Comparison of ENCODE assay signal across 26 cellular contexts in genomic region chr17:48093341-48094045, GRCh38. TPM values are rescaled to one million over a fixed set of nuclear protein-coding genes. Genes with fewer than 3 reads are reported as not detected.
A peak's percentile ranks its signal among the peaks of the same experiment; 100 is the strongest.
DNase-seq lines count a peak whose midpoint lies in the region; ATAC-seq and TF ChIP-seq lines count a peak whose summit lies in the region.
"Had no signal": no experiment of that assay in that cellular context is flagged by ENCODE, and none has a peak within 500 bp of the region (broad histone marks: within the 10 kb centered on the region; RNA-seq: fewer than 3 reads in every experiment).

No MANE protein-coding gene starts in this region.

- H3K9me2 ChIP-seq in GM23338 (ENCODE audit: insufficient read depth), result no peaks in the 10 kb centered on the region

- peaks cover 98% of the 10 kb centered on the region for H3K79me2 ChIP-seq in GM23338 (replicated peaks; ENCODE audit: insufficient read depth)

- intact Hi-C loops in esophagus muscularis mucosa (cut with DNase I), result no loop called here
- intact Hi-C loops in lower lobe of right lung (cut with DNase I), result no loop called here

- peaks cover 2% of the 10 kb centered on the region for H3K27me3 Mint-ChIP-seq in GM23338 (ENCODE audit: insufficient read depth, low read depth, poor library complexity)
- H3K27me3 Mint-ChIP-seq in progenitor cell of endocrine pancreas, result no peaks in the 10 kb centered on the region
- H3K27me3 Mint-ChIP-seq: activated CD4-positive, alpha-beta T cell treated with anti-CD3 and anti-CD28 coated beads for 36 hours; activated naive CD8-positive, alpha-beta T cell treated with anti-CD3 and anti-CD28 coated beads for 36 hours; B cell; stimulated activated naive CD8-positive, alpha-beta T cell treated with anti-CD3 and anti-CD28 coated beads, Interleukin-15, amount 100 ng/mL, for 72 hours had no signal

- H3K27me3 ChIP-seq in GM23338 (ENCODE audit: insufficient read depth) (no peaks in the 10 kb centered on the region), esophagus muscularis mucosa (no peaks in the 10 kb centered on the region), lower lobe of right lung (ENCODE audit: low read depth) (no peaks in the 10 kb centered on the region)
- H3K27me3 ChIP-seq: ascending aorta, tibial artery had no signal

- H3K4me1 Mint-ChIP-seq in GM23338, result no peaks in the 10 kb centered on the region; the same call in 1 of the 3 replicates
- peaks cover 5% of the 10 kb centered on the region for H3K4me1 Mint-ChIP-seq in progenitor cell of endocrine pancreas (ENCODE audit: low read depth)

- H3K4me1 ChIP-seq in GM23338 (ENCODE audit: insufficient read depth) (no peaks in the 10 kb centered on the region), esophagus muscularis mucosa (peaks cover 0 to 29% (median 13%) of the 10 kb centered on the region in 4 donors), lower lobe of right lung (no peaks in the 10 kb centered on the region)

- no peak for TF ChIP-seq POLR2A in esophagus muscularis mucosa (IDR thresholded peaks at IDR 0.05; ENCODE audit: low read depth)

- DNase-seq in GM23338 (ENCODE audit: low spot score) (no peak), progenitor cell of endocrine pancreas (ENCODE audit: low spot score, unreplicated experiment) (no peak), AG08395 (ENCODE audit: low spot score) (no peak), esophagus muscularis mucosa (ENCODE audit: extremely low spot score) (no peak), lower lobe of right lung (no peak), NOMO-1 (lab: John Stamatoyannopoulos, UW; ENCODE audit: unreplicated experiment in 2 of 2) (no peak)
- DNase-seq: activated CD4-positive, alpha-beta T cell treated with anti-CD3 and anti-CD28 coated beads for 36 hours; activated CD8-positive, alpha-beta T cell treated with anti-CD3 and anti-CD28 coated beads, Interleukin-2, amount 10 ng/mL, durations not matched to agents 7 days and 5 days; activated effector memory CD4-positive, alpha-beta T cell treated with anti-CD3 and anti-CD28 coated beads, Interleukin-2, amount 50 U/mL, for 16 hours; activated naive CD8-positive, alpha-beta T cell treated with anti-CD3 and anti-CD28 coated beads for 36 hours; DMS153; GM23248; NCI-H1417; NCI-H2107; NCI-H446 treated with DMSO at 0.1 percent for 48 hours; stimulated activated CD8-positive, alpha-beta memory T cell treated with anti-CD3 and anti-CD28 coated beads, Interleukin-4, amount 100 ng/mL, for 48 hours; stimulated activated naive CD8-positive, alpha-beta T cell treated with anti-CD3 and anti-CD28 coated beads, Interleukin-15, amount 100 ng/mL, for 72 hours; tibial artery had no signal

- peaks cover 64% of the 10 kb centered on the region for H4K20me1 ChIP-seq in GM23338 (replicated peaks; ENCODE audit: insufficient read depth)

- H3K36me3 ChIP-seq in GM23338 (ENCODE audit: insufficient read depth) (no peaks in the 10 kb centered on the region; the same call in 1 of the 2 replicates), esophagus muscularis mucosa (peaks cover 0 to 25% (median 15%) of the 10 kb centered on the region in 4 donors), lower lobe of right lung (peaks cover 10% of the 10 kb centered on the region)

- H3K9me3 Mint-ChIP-seq in GM23338 (no peaks in the 10 kb centered on the region), progenitor cell of endocrine pancreas (ENCODE audit: low read depth) (no peaks in the 10 kb centered on the region)
- H3K9me3 Mint-ChIP-seq: activated naive CD8-positive, alpha-beta T cell treated with anti-CD3 and anti-CD28 coated beads for 36 hours; stimulated activated naive CD8-positive, alpha-beta T cell treated with anti-CD3 and anti-CD28 coated beads, Interleukin-15, amount 100 ng/mL, for 72 hours; T-helper 1 cell treated with Interleukin-12 subunit alpha and Interleukin-12 subunit beta and Interleukin-4 antibody, amounts not matched to agents 30 μg/mL and 1 μg/mL, for 36 hours had no signal

- H3K36me3 Mint-ChIP-seq in GM23338 (ENCODE audit: low read depth) (peaks cover 19% of the 10 kb centered on the region), progenitor cell of endocrine pancreas (ENCODE audit: insufficient read depth) (peaks cover 11% of the 10 kb centered on the region)

- no peak overlapping the region for H3K4me2 ChIP-seq in GM23338
- H3K4me2 ChIP-seq: A549 had no signal

- 0 out of 2 replicates have a peak, but pooled peaks cover 6% of the 10 kb centered on the region for H3F3A ChIP-seq in GM23338 (replicated peaks; ENCODE audit: low read depth)

- H3K27ac ChIP-seq in GM23338 (ENCODE audit: low read depth), result peak overlapping the region; percentile 19; the same call in 1 of the 2 replicates
- H3K27ac ChIP-seq in VCaP, result peak overlapping the region; percentile 59
- no peak overlapping the region for H3K27ac ChIP-seq in esophagus muscularis mucosa (replicated peaks in 1 of 4)
- H3K27ac ChIP-seq in lower lobe of right lung, result no peak overlapping the region
- H3K27ac ChIP-seq: A549, ascending aorta, GM23248, SK-N-MC, tibial artery had no signal

- H3K9me3 ChIP-seq in esophagus muscularis mucosa, result no peaks in the 10 kb centered on the region
- H3K9me3 ChIP-seq in lower lobe of right lung, result no peaks in the 10 kb centered on the region
- H3K9me3 ChIP-seq: A549, ascending aorta, tibial artery had no signal

- H2AFZ ChIP-seq in GM23338, result no peak overlapping the region
- H2AFZ ChIP-seq: GM23248 had no signal

- H3K4me3 Mint-ChIP-seq in GM23338 (no peak overlapping the region), progenitor cell of endocrine pancreas (ENCODE audit: low read depth) (no peak overlapping the region)
- H3K4me3 Mint-ChIP-seq: activated CD4-positive, alpha-beta T cell treated with anti-CD3 and anti-CD28 coated beads for 36 hours; activated CD8-positive, alpha-beta T cell treated with anti-CD3 and anti-CD28 coated beads, Interleukin-2, amount 10 ng/mL, durations not matched to agents 7 days and 5 days; activated naive CD8-positive, alpha-beta T cell treated with anti-CD3 and anti-CD28 coated beads for 36 hours; B cell; stimulated activated naive CD8-positive, alpha-beta T cell treated with anti-CD3 and anti-CD28 coated beads, Interleukin-15, amount 100 ng/mL, for 72 hours; T-helper 1 cell treated with Interleukin-12 subunit alpha and Interleukin-12 subunit beta and Interleukin-4 antibody, amounts not matched to agents 30 μg/mL and 1 μg/mL, for 36 hours had no signal

- no peak for ATAC-seq in GM23338
- peak; percentile 75 for ATAC-seq in esophagus mucosa
- no peak for ATAC-seq in lower lobe of right lung
- ATAC-seq: A549; activated CD4-positive, alpha-beta T cell treated with anti-CD3 and anti-CD28 coated beads for 36 hours; activated CD8-positive, alpha-beta T cell treated with anti-CD3 and anti-CD28 coated beads, Interleukin-2, amount 10 ng/mL, durations not matched to agents 7 days and 5 days; stimulated activated naive CD8-positive, alpha-beta T cell treated with anti-CD3 and anti-CD28 coated beads, Interleukin-15, amount 100 ng/mL, for 72 hours had no signal

- no peak overlapping the region for H3K4me3 ChIP-seq in GM23338
- H3K4me3 ChIP-seq in esophagus muscularis mucosa, result no peak overlapping the region
- no peak overlapping the region for H3K4me3 ChIP-seq in lower lobe of right lung
- H3K4me3 ChIP-seq: A549, ascending aorta, GM23248, SK-N-MC, skin epidermis, tibial artery had no signal

- no peak for TF ChIP-seq CTCF in GM23338 (conservative IDR thresholded peaks at IDR 0.05; ENCODE audit: low read depth in 2 of 2)
- TF ChIP-seq CTCF in VCaP (conservative IDR thresholded peaks at IDR 0.05), result no peak
- TF ChIP-seq CTCF in progenitor cell of endocrine pancreas (IDR thresholded peaks at IDR 0.05; ENCODE audit: unreplicated experiment), result no peak
- TF ChIP-seq CTCF in esophagus muscularis mucosa (IDR thresholded peaks at IDR 0.05), result no peak
- TF ChIP-seq CTCF in lower lobe of right lung (IDR thresholded peaks at IDR 0.05), result no peak

- no peak for TF ChIP-seq EP300 in esophagus muscularis mucosa (IDR thresholded peaks at IDR 0.05)

- WGBS in esophagus muscularis mucosa, result 84% methylated on average over 11 of the region's 11 CpGs

- H3K27ac Mint-ChIP-seq in GM23338 (no peak overlapping the region; the same call in 1 of the 2 replicates), progenitor cell of endocrine pancreas (peak overlapping the region; percentile 78)
- H3K27ac Mint-ChIP-seq: activated CD4-positive, alpha-beta T cell treated with anti-CD3 and anti-CD28 coated beads for 36 hours; activated CD8-positive, alpha-beta T cell treated with anti-CD3 and anti-CD28 coated beads, Interleukin-2, amount 10 ng/mL, durations not matched to agents 7 days and 5 days; activated naive CD8-positive, alpha-beta T cell treated with anti-CD3 and anti-CD28 coated beads for 36 hours; B cell; stimulated activated naive CD8-positive, alpha-beta T cell treated with anti-CD3 and anti-CD28 coated beads, Interleukin-15, amount 100 ng/mL, for 72 hours; T-helper 1 cell treated with Interleukin-12 subunit alpha and Interleukin-12 subunit beta and Interleukin-4 antibody, amounts not matched to agents 30 μg/mL and 1 μg/mL, for 36 hours had no signal

TF ChIP-seq in GM23338, 12 proteins besides CTCF, POLR2A, EP300 and RAD21 (continues in another document):
- no peak for TF ChIP-seq CREB1 (CRISPR knock-in tag; IDR thresholded peaks at IDR 0.05; ENCODE audit: low read depth)
- TF ChIP-seq EZH2 (IDR thresholded peaks at IDR 0.05; ENCODE audit: low read depth, unreplicated experiment), result no peak
- TF ChIP-seq POLR2AphosphoS5 (IDR thresholded peaks at IDR 0.05; ENCODE audit: low read depth), result no peak

RNA-seq across cellular contexts. Expression of gene CBX1, which starts 7.8 kb away (rescaled TPM):
- total RNA-seq in GM23338 (2014; rRNA removed; shearing (Covaris generic)), result 113 and 127 TPM in 2 replicates
- polyA plus RNA-seq in GM23338 (2016; fragmentation: Nextera tagmentation; extraction: Ambion mirVana), result 223 and 243 TPM in 2 replicates
- total RNA-seq in esophagus mucosa, result 29.2 TPM
- total RNA-seq in progenitor cell of endocrine pancreas, result 177 and 181 TPM in 2 replicates
- total RNA-seq in esophagus muscularis mucosa, result 10 to 100 TPM; 32.1 to 59.5 (median 39.7) TPM
- 30.7 TPM for total RNA-seq in lower lobe of right lung

RNA-seq across cellular contexts. Expression of gene SNX11, which starts 14.1 kb away (rescaled TPM):
- 13.7 and 16.3 TPM in 2 replicates for total RNA-seq in GM23338 (2014; rRNA removed; shearing (Covaris generic))
- 7.9 and 8.0 TPM in 2 replicates for polyA plus RNA-seq in GM23338 (2016; fragmentation: Nextera tagmentation; extraction: Ambion mirVana)
- 17.4 TPM for total RNA-seq in esophagus mucosa
- total RNA-seq in progenitor cell of endocrine pancreas, result 16.8 and 19.4 TPM in 2 replicates
- total RNA-seq in esophagus muscularis mucosa, result 10 to 100 TPM; 16.1 to 22.0 (median 20.3) TPM
- total RNA-seq in lower lobe of right lung, result 19.7 TPM

RNA-seq across cellular contexts. Expression of gene NFE2L1, which starts 45.3 kb away (rescaled TPM):
- total RNA-seq in GM23338 (2014; rRNA removed; shearing (Covaris generic)), result 138 and 157 TPM in 2 replicates
- polyA plus RNA-seq in GM23338 (2016; fragmentation: Nextera tagmentation; extraction: Ambion mirVana), result 39.9 and 49.9 TPM in 2 replicates
- total RNA-seq in esophagus mucosa (90.4 TPM), progenitor cell of endocrine pancreas (123 and 124 TPM in 2 replicates), esophagus muscularis mucosa (100 to 1,000 TPM; 164 to 281 (median 264) TPM), lower lobe of right lung (162 TPM)

RNA-seq across cellular contexts. Expression of gene COPZ2, which starts 55.9 kb away (rescaled TPM):
- total RNA-seq in GM23338 (2014; rRNA removed; shearing (Covaris generic)), result not detected in 2 replicates
- polyA plus RNA-seq in GM23338 (2016; fragmentation: Nextera tagmentation; extraction: Ambion mirVana), result not detected in 2 replicates
- total RNA-seq in esophagus mucosa (17.3 TPM), progenitor cell of endocrine pancreas (0.64 TPM in 1 of 2 replicates, not detected in the other), esophagus muscularis mucosa (10 to 100 TPM; 58.1 to 73.9 (median 64.1) TPM), lower lobe of right lung (22.9 TPM)

Comparison
In these comparisons a context has a peak if more than half of its experiments do, and no peak if none do; other contexts are left out.
1. H3K27ac ChIP-seq: peak in GM23338 (single experiment) and VCaP (single experiment); none in esophagus muscularis mucosa (0 of 4) and lower lobe of right lung (single experiment).